ENCODE assay signal across 13 cellular contexts in the genomic region with DNA sequence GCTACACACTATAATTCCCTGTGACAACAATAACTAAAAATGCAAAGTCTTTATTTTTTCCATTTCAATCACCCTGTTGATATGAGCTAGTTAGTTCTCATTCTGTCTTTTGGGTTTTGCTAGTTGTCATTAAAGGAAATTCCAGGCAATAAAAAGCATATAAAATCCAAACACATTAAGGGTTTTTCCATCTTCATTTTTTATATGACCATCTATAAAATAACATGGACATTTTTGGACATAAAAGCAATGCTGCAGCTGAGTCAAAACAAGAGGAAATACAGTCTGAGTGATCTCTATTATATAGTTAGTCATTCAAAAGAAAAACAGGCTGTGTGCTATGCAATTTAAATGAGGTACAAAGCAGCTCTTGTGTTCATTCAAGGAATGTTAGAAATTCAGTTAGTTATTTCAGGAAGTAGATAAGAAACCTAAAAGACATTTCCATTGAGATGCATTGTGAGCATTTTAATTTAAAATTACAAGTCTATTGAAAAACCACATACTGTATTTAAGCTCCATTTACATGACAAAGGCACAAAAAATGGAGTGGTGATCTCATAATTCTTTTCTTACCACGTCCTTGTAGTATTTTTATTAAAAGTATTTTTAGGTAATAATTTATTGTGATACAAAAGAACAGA.
DNase-seq lines count a peak whose midpoint lies in the region; ATAC-seq, FAIRE-seq and TF ChIP-seq lines count a peak whose summit lies in the region.
"Had no signal": no experiment of that assay in that cellular context is flagged by ENCODE, and none has a peak within 500 bp of the region (broad histone marks: within the 10 kb centered on the region; RNA-seq: fewer than 3 reads in every experiment).

No MANE protein-coding gene starts in this region.

- no TSS peak for BruUV-seq in endothelial cell of umbilical vein (replicated peaks; lab: Mats Ljungman, UMichigan)

- no peak overlapping the region for H3K4me3 Mint-ChIP-seq in activated naive CD8-positive, alpha-beta T cell treated with anti-CD3 and anti-CD28 coated beads for 36 hours
- H3K4me3 Mint-ChIP-seq: dendritic cell treated with granulocyte-macrophage colony-stimulating factor and Interleukin-4, amounts not matched to agents 40 ng/mL and 50 ng/mL, for 4 days; stimulated activated naive B cell treated with anti-CD40 and anti-IgM and Interleukin-4, amounts not matched to agents 10 μg/mL and 1 μg/mL and 100 μg/mL, for 72 hours had no signal

- peak overlapping the region; percentile 71 for H3K4me2 ChIP-seq in endothelial cell of umbilical vein (ENCODE audit: insufficient read depth, low read length)

- peak; percentile 72 for FAIRE-seq in endothelial cell of umbilical vein (lab: Jason Lieb, UNC)

- POLR2A ChIA-PET in endothelial cell of umbilical vein (lab: Charles Lee), result interaction anchor here (0.7 to 3.0 kb wide), 13 partner anchors 11 to 240 kb away, joined by 3 to 48 read pairs (median 6); a partner anchor contains a TSS

- H3K27ac ChIP-seq in endothelial cell of umbilical vein (ENCODE audit: insufficient read depth, low read depth, low read length) (peak overlapping the region; percentile 99), muscle layer of colon (ENCODE audit: low read depth, low read length) (peak overlapping the region; percentile 31)
- H3K27ac ChIP-seq: left ventricle myocardium inferior had no signal

- ATAC-seq in GM18520 (IDR thresholded peaks at IDR 0.05; ENCODE audit: unreplicated experiment) (no peak), HG03378 (IDR thresholded peaks at IDR 0.05; ENCODE audit: unreplicated experiment) (no peak)

- H3K79me2 ChIP-seq in endothelial cell of umbilical vein (ENCODE audit: control insufficient read depth, insufficient read depth, low read length), result peaks cover 34% of the 10 kb centered on the region

- H3K36me3 Mint-ChIP-seq in activated naive CD8-positive, alpha-beta T cell treated with anti-CD3 and anti-CD28 coated beads for 36 hours, result no peaks in the 10 kb centered on the region

- CTCF ChIA-PET in endothelial cell of umbilical vein (lab: Charles Lee), result interaction anchor here (0.7 to 5.0 kb wide), 45 partner anchors 12 to 351 kb away, joined by 3 to 55 read pairs (median 5); a partner anchor contains a TSS

- dilution Hi-C loops in endothelial cell of umbilical vein (cut with MboI; ENCODE audit: extremely low pct_ligation_motif_present, low sequenced_read_pairs), result no loop called here

- H3K9me3 Mint-ChIP-seq in activated naive CD8-positive, alpha-beta T cell treated with anti-CD3 and anti-CD28 coated beads for 36 hours, result no peaks in the 10 kb centered on the region
- H3K9me3 Mint-ChIP-seq: dendritic cell treated with granulocyte-macrophage colony-stimulating factor and Interleukin-4, amounts not matched to agents 40 ng/mL and 50 ng/mL, for 4 days; stimulated activated naive B cell treated with anti-CD40 and anti-IgM and Interleukin-4, amounts not matched to agents 10 μg/mL and 1 μg/mL and 100 μg/mL, for 72 hours had no signal

- no peaks in the 10 kb centered on the region for H3K27me3 ChIP-seq in endothelial cell of umbilical vein (ENCODE audit: control insufficient read depth in 2 of 2, insufficient read depth in 2 of 2, low read length in 2 of 2)
- H3K27me3 ChIP-seq in muscle layer of colon (ENCODE audit: control insufficient read depth in 1 of 2, insufficient read depth in 2 of 2, low read length in 2 of 2), result no peaks in the 10 kb centered on the region

- H2AFZ ChIP-seq in endothelial cell of umbilical vein (ENCODE audit: low read depth, low read length), result no peak overlapping the region

- no peak for TF ChIP-seq CTCF in endothelial cell of umbilical vein (IDR thresholded peaks at IDR 0.05; ENCODE audit: extremely low read depth in 1 of 2, insufficient read depth in 1 of 2, low read depth in 1 of 2, low read length in 2 of 2)

- TF ChIP-seq POLR2A in endothelial cell of umbilical vein (IDR thresholded peaks at IDR 0.05; ENCODE audit: low read depth, low read length), result no peak

- intact Hi-C loops in endothelial cell of umbilical vein (cut with micrococcal nuclease), result loop anchor here (1.0 kb wide), 14 partner anchors 14 to 349 kb away; a partner anchor contains a TSS

- H3K9me1 ChIP-seq in endothelial cell of umbilical vein (replicated peaks; ENCODE audit: control insufficient read depth, extremely low read depth, insufficient read depth, low read length), result no peaks in the 10 kb centered on the region

- H3K4me1 ChIP-seq in endothelial cell of umbilical vein (ENCODE audit: control insufficient read depth, extremely low read depth, insufficient read depth, low read length) (peaks cover 72% of the 10 kb centered on the region), muscle layer of colon (ENCODE audit: insufficient read depth, low read length) (peaks cover 30% of the 10 kb centered on the region)

- DNase-seq in EL, result peak; percentile 86
- DNase-seq in RKO (ENCODE audit: low spot score), result peak; percentile 48
- DNase-seq in endothelial cell of umbilical vein (ENCODE audit: low read depth, low spot score), result peak; percentile 95
- no peak for DNase-seq in activated naive CD8-positive, alpha-beta T cell treated with anti-CD3 and anti-CD28 coated beads for 36 hours
- DNase-seq in NCI-H1105 treated with DMSO at 0.1 percent for 48 hours (lab: John Stamatoyannopoulos, UW), result no peak
- DNase-seq: left ventricle myocardium inferior; NCI-H2107; stimulated activated naive B cell treated with anti-CD40 and anti-IgM and Interleukin-4, amounts not matched to agents 10 μg/mL and 1 μg/mL and 100 μg/mL, for 72 hours had no signal

- H3K4me1 Mint-ChIP-seq in activated naive CD8-positive, alpha-beta T cell treated with anti-CD3 and anti-CD28 coated beads for 36 hours, result no peaks in the 10 kb centered on the region
- H3K4me1 Mint-ChIP-seq: stimulated activated naive B cell treated with anti-CD40 and anti-IgM and Interleukin-4, amounts not matched to agents 10 μg/mL and 1 μg/mL and 100 μg/mL, for 72 hours had no signal

- H3K9me3 ChIP-seq in endothelial cell of umbilical vein (replicated peaks; ENCODE audit: control insufficient read depth, insufficient read depth, low read length) (no peaks in the 10 kb centered on the region), muscle layer of colon (ENCODE audit: low read length) (no peaks in the 10 kb centered on the region)
- H3K9me3 ChIP-seq: left ventricle myocardium inferior had no signal

- H3K9ac ChIP-seq in endothelial cell of umbilical vein (replicated peaks; ENCODE audit: extremely low read depth, insufficient read depth, low read length) (peak overlapping the region; percentile 87), muscle layer of colon (ENCODE audit: low read length) (no peak overlapping the region)

- no peaks in the 10 kb centered on the region for H3K36me3 ChIP-seq in endothelial cell of umbilical vein (ENCODE audit: control insufficient read depth in 2 of 2, extremely low read depth in 1 of 2, insufficient read depth in 2 of 2, low read length in 2 of 2)
- no peaks in the 10 kb centered on the region for H3K36me3 ChIP-seq in muscle layer of colon (ENCODE audit: insufficient read depth, low read length)
- H3K36me3 ChIP-seq: left ventricle myocardium inferior had no signal

- H3K27me3 Mint-ChIP-seq in activated naive CD8-positive, alpha-beta T cell treated with anti-CD3 and anti-CD28 coated beads for 36 hours, result peaks cover 19% of the 10 kb centered on the region

- no peaks in the 10 kb centered on the region for H4K20me1 ChIP-seq in endothelial cell of umbilical vein (replicated peaks; ENCODE audit: control insufficient read depth, extremely low read depth, insufficient read depth, low read length)

- H3K4me3 ChIP-seq in endothelial cell of umbilical vein (replicated peaks in 1 of 3; ENCODE audit: insufficient read depth in 1 of 3, low read depth in 1 of 3, low read length in 3 of 3), result no peak overlapping the region
- H3K4me3 ChIP-seq in muscle layer of colon (ENCODE audit: low read depth in 1 of 2, low read length in 2 of 2), result no peak overlapping the region
- H3K4me3 ChIP-seq: left ventricle myocardium inferior, skin epidermis had no signal

- no peak overlapping the region for H3K27ac Mint-ChIP-seq in activated naive CD8-positive, alpha-beta T cell treated with anti-CD3 and anti-CD28 coated beads for 36 hours
- H3K27ac Mint-ChIP-seq: dendritic cell treated with granulocyte-macrophage colony-stimulating factor and Interleukin-4, amounts not matched to agents 40 ng/mL and 50 ng/mL, for 4 days; stimulated activated naive B cell treated with anti-CD40 and anti-IgM and Interleukin-4, amounts not matched to agents 10 μg/mL and 1 μg/mL and 100 μg/mL, for 72 hours had no signal

TF ChIP-seq in endothelial cell of umbilical vein, 7 proteins besides CTCF, POLR2A, EP300 and RAD21:
- no peak for TF ChIP-seq POLR2AphosphoS5 (IDR thresholded peaks at IDR 0.05; ENCODE audit: insufficient read depth, low read depth, low read length)
- TF ChIP-seq, protein P1, sequence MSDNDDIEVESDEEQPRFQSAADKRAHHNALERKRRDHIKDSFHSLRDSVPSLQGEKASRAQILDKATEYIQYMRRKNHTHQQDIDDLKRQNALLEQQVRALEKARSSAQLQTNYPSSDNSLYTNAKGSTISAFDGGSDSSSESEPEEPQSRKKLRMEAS (IDR thresholded peaks at IDR 0.05; ENCODE audit: insufficient read depth, insufficient read length), result no peak
- TF ChIP-seq FOS (IDR thresholded peaks at IDR 0.05; ENCODE audit: borderline replicate concordance, insufficient read depth, low read length), result peak; percentile 91
- peak; percentile 86 for TF ChIP-seq JUN (IDR thresholded peaks at IDR 0.05; ENCODE audit: borderline replicate concordance, insufficient read depth, insufficient read length, low read depth)
- TF ChIP-seq GATA2 (IDR thresholded peaks at IDR 0.05; ENCODE audit: insufficient read depth, insufficient read length, low read depth, low read length), result peak; percentile 64
- TF ChIP-seq EZH2 (IDR thresholded peaks at IDR 0.05; ENCODE audit: borderline replicate concordance, low read depth, low read length, severe bottlenecking), result no peak
TF ChIP-seq in endothelial cell of umbilical vein: peak in this region for 3.

Comparison
In these comparisons a context has a peak if more than half of its experiments do, and no peak if none do; other contexts are left out.
1. DNase-seq: peak in EL (single experiment), RKO (single experiment) and endothelial cell of umbilical vein (single experiment); none in activated naive CD8-positive, alpha-beta T cell treated with anti-CD3 and anti-CD28 coated beads for 36 hours (single experiment) and NCI-H1105 treated with DMSO at 0.1 percent for 48 hours (single experiment).